Comparison of ENCODE assay signal across 34 cellular contexts in genomic region chr20:54872440-54872839, GRCh38.
"Had no signal": no experiment of that assay in that cellular context is flagged by ENCODE, and none has a peak within 500 bp of the region (broad histone marks: within the 10 kb centered on the region; RNA-seq: fewer than 3 reads in every experiment).

No MANE protein-coding gene starts in this region.

- DNase-seq: Karpas-422, Kasumi-1, MG63, MM.1S, MV-4-11, NCI-H1048, NCI-H1092, NCI-H1092 treated with DMSO at 0.1 percent for 48 hours, NCI-H1105, NCI-H1105 treated with DMSO at 0.1 percent for 48 hours, NCI-H1417, NCI-H1417 treated with DMSO at 0.1 percent for 48 hours, NCI-H1436, NCI-H1436 treated with DMSO at 0.1 percent for 48 hours, NCI-H146, NCI-H1694, NCI-H1694 treated with DMSO at 0.1 percent for 48 hours, NCI-H187, NCI-H187 treated with DMSO at 0.1 percent for 48 hours, NCI-H1930, NCI-H2029, NCI-H2029 treated with DMSO at 0.1 percent for 48 hours, NCI-H2081, NCI-H2081 treated with DMSO at 0.1 percent for 48 hours, NCI-H2107, NCI-H2171, NCI-H2171 treated with DMSO at 0.1 percent for 48 hours, NCI-H2227 treated with DMSO at 0.1 percent for 48 hours, NCI-H226, NCI-H345, NCI-H446, NCI-H446 treated with DMSO at 0.1 percent for 48 hours, NCI-H510A, NCI-H510A treated with DMSO at 0.1 percent for 48 hours had no signal

- H3K36me3 ChIP-seq: MG63 had no signal

- H3K9me3 ChIP-seq: MG63 had no signal

- H3K4me3 ChIP-seq: MG63 had no signal
